In the genomic region with DNA sequence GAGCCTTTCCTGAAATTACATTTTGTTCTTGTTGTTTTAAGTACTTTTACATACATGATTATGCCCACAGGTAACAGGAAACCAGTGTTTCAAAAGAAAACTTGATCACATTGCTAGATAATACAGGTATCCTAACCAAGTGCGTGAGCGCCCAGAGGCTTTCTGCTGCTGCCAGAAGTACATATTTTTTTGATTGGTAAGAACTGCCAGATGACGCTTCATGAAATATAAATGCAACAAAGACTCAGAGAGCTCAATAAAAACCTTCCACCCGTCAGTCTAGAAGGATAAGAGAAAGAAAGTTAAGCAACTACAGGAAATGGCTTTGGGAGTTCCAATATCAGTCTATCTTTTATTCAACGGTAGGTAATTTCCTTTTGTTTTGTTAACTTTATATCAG, we compare ENCODE assay signal across 19 cellular contexts. TPM values are rescaled to one million over a fixed set of nuclear protein-coding genes. Genes with fewer than 3 reads are reported as not detected.
DNase-seq lines count a peak whose midpoint lies in the region; ATAC-seq and TF ChIP-seq lines count a peak whose summit lies in the region.
"Had no signal": no experiment of that assay in that cellular context is flagged by ENCODE, and none has a peak within 500 bp of the region (broad histone marks: within the 10 kb centered on the region; RNA-seq: fewer than 3 reads in every experiment).

EPGN (plus strand) TSS at position 256 of the 400 bp plus-strand sequence; CDS start at position 320, 64 bp downstream.

- H3K9me3 ChIP-seq in A673 (ENCODE audit: low read depth, low read length, poor library complexity, severe bottlenecking), result no peaks in the 10 kb centered on the region
- H3K9me3 ChIP-seq in CD8-positive, alpha-beta T cell (ENCODE audit: low read length), result no peaks in the 10 kb centered on the region
- H3K9me3 ChIP-seq in tibial artery, result no peaks in the 10 kb centered on the region
- H3K9me3 ChIP-seq: BLaER1 treated with 17β-estradiol and CSF1 and Interleukin-3, amounts not matched to agents 10 nM and 100 nM; tibial nerve had no signal

- CTCF ChIA-PET in A673 (lab: Charles Lee), result no interaction called here
- CTCF ChIA-PET in CD8-positive, alpha-beta T cell (lab: Charles Lee), result interaction anchor here (0.6 to 2.3 kb wide), 3 partner anchors 78 to 310 kb away, joined by 3 to 7 read pairs (median 6); no protein-coding TSS in a partner anchor

- H3K4me1 Mint-ChIP-seq in CD8-positive, alpha-beta T cell (ENCODE audit: low read depth), result peaks cover 11% of the 10 kb centered on the region
- peaks cover 15% of the 10 kb centered on the region for H3K4me1 Mint-ChIP-seq in T-helper 2 cell treated with Interferon-gamma antibody and Interleukin-4, amounts not matched to agents 5 μg/mL and 100 μg/mL, for 36 hours (ENCODE audit: low read depth)

- peak; percentile 58 for ATAC-seq in CD8-positive, alpha-beta T cell
- ATAC-seq in HG02884 (IDR thresholded peaks at IDR 0.05; ENCODE audit: unreplicated experiment), result no peak
- ATAC-seq: left ventricle myocardium superior, natural killer cell, Right ventricle myocardium inferior had no signal

- DNase-seq in A673 (ENCODE audit: low spot score) (peak; percentile 19), foreskin fibroblast (peak; percentile 16 to 56), midbrain (lab: John Stamatoyannopoulos, UW) (no peak), medulla oblongata (ENCODE audit: extremely low spot score) (no peak), tibial artery (no peak)
- peak in 1 of 7 experiments; percentile 23 for DNase-seq in CD8-positive, alpha-beta T cell
- no peak for DNase-seq in T-helper 2 cell treated with Interferon-gamma antibody and Interleukin-4, amounts not matched to agents 5 μg/mL and 100 μg/mL, for 36 hours (ENCODE audit: low spot score)
- DNase-seq: activated T-cell treated with anti-CD3 and anti-CD28 coated beads, Interleukin-2, amount 50 U/mL, for 24 hours; DMS79; left ventricle myocardium superior; natural killer cell; NCI-H1930; T-helper 9 cell had no signal

- H3K27ac Mint-ChIP-seq in CD8-positive, alpha-beta T cell, result peak within 1 kb of the TSS; percentile 46
- peak within 1 kb of the TSS; percentile 56 for H3K27ac Mint-ChIP-seq in T-helper 2 cell treated with Interferon-gamma antibody and Interleukin-4, amounts not matched to agents 5 μg/mL and 100 μg/mL, for 36 hours
- H3K27ac Mint-ChIP-seq: activated T-cell treated with anti-CD3 and anti-CD28 coated beads, Interleukin-2, amount 50 U/mL, for 24 hours; dendritic cell treated with granulocyte-macrophage colony-stimulating factor and Interleukin-4, amounts not matched to agents 40 ng/mL and 50 ng/mL, for 4 days; natural killer cell had no signal

- H3K36me3 ChIP-seq in A673 (ENCODE audit: insufficient read depth, low read length, poor library complexity, severe bottlenecking) (no peaks in the 10 kb centered on the region), tibial artery (no peaks in the 10 kb centered on the region)
- H3K36me3 ChIP-seq in CD8-positive, alpha-beta T cell (ENCODE audit: insufficient read depth, low read length), result no peaks in the 10 kb centered on the region
- H3K36me3 ChIP-seq: BLaER1 treated with 17β-estradiol and CSF1 and Interleukin-3, amounts not matched to agents 10 nM and 100 nM; tibial nerve had no signal

- no peaks in the 10 kb centered on the region for H3K27me3 Mint-ChIP-seq in CD8-positive, alpha-beta T cell (ENCODE audit: low read depth)
- H3K27me3 Mint-ChIP-seq in T-helper 2 cell treated with Interferon-gamma antibody and Interleukin-4, amounts not matched to agents 5 μg/mL and 100 μg/mL, for 36 hours (ENCODE audit: low read depth), result no peaks in the 10 kb centered on the region
- H3K27me3 Mint-ChIP-seq: activated T-cell treated with anti-CD3 and anti-CD28 coated beads, Interleukin-2, amount 50 U/mL, for 24 hours; dendritic cell treated with granulocyte-macrophage colony-stimulating factor and Interleukin-4, amounts not matched to agents 40 ng/mL and 50 ng/mL, for 4 days had no signal

- BruUV-seq in A673 (replicated peaks; lab: Mats Ljungman, UMichigan), result no TSS peak

- no peaks in the 10 kb centered on the region for H3K9me3 Mint-ChIP-seq in CD8-positive, alpha-beta T cell
- H3K9me3 Mint-ChIP-seq in T-helper 2 cell treated with Interferon-gamma antibody and Interleukin-4, amounts not matched to agents 5 μg/mL and 100 μg/mL, for 36 hours, result no peaks in the 10 kb centered on the region
- H3K9me3 Mint-ChIP-seq: activated T-cell treated with anti-CD3 and anti-CD28 coated beads, Interleukin-2, amount 50 U/mL, for 24 hours; dendritic cell treated with granulocyte-macrophage colony-stimulating factor and Interleukin-4, amounts not matched to agents 40 ng/mL and 50 ng/mL, for 4 days; natural killer cell had no signal

- no peak for TF ChIP-seq CTCF in A673 (conservative IDR thresholded peaks at IDR 0.05; ENCODE audit: low read depth, low read length)
- TF ChIP-seq CTCF in CD8-positive, alpha-beta T cell (IDR thresholded peaks at IDR 0.05), result no peak
- TF ChIP-seq CTCF in foreskin fibroblast (IDR thresholded peaks at IDR 0.05; ENCODE audit: low read depth, low read length), result no peak
- TF ChIP-seq CTCF in tibial artery (IDR thresholded peaks at IDR 0.05), result no peak

- no peaks in the 10 kb centered on the region for H3K27me3 ChIP-seq in A673 (replicated peaks; ENCODE audit: insufficient read depth, low read depth, low read length, poor library complexity)
- no peaks in the 10 kb centered on the region for H3K27me3 ChIP-seq in CD8-positive, alpha-beta T cell (ENCODE audit: insufficient read depth, low read length)
- no peaks in the 10 kb centered on the region for H3K27me3 ChIP-seq in tibial artery
- H3K27me3 ChIP-seq: BLaER1 treated with 17β-estradiol and CSF1 and Interleukin-3, amounts not matched to agents 10 nM and 100 nM; tibial nerve had no signal

- no peaks in the 10 kb centered on the region for H3K36me3 Mint-ChIP-seq in CD8-positive, alpha-beta T cell
- no peaks in the 10 kb centered on the region for H3K36me3 Mint-ChIP-seq in T-helper 2 cell treated with Interferon-gamma antibody and Interleukin-4, amounts not matched to agents 5 μg/mL and 100 μg/mL, for 36 hours (ENCODE audit: low read depth)
- H3K36me3 Mint-ChIP-seq: natural killer cell had no signal

- H3K4me3 ChIP-seq in A673 (ENCODE audit: low read depth, low read length, poor library complexity, severe bottlenecking), result no peak within 1 kb of the TSS
- no peak within 1 kb of the TSS for H3K4me3 ChIP-seq in CD8-positive, alpha-beta T cell (ENCODE audit: low read depth, low read length)
- H3K4me3 ChIP-seq in foreskin fibroblast (ENCODE audit: low read depth in 1 of 2, low read length in 2 of 2), result no peak within 1 kb of the TSS
- H3K4me3 ChIP-seq in tibial artery, result no peak within 1 kb of the TSS
- H3K4me3 ChIP-seq: BLaER1 treated with 17β-estradiol and CSF1 and Interleukin-3, amounts not matched to agents 10 nM and 100 nM; tibial nerve had no signal

- H3K4me1 ChIP-seq in A673 (ENCODE audit: insufficient read depth, low read length, poor library complexity, severe bottlenecking), result peaks cover 19% of the 10 kb centered on the region
- H3K4me1 ChIP-seq in CD8-positive, alpha-beta T cell (ENCODE audit: insufficient read depth, low read length), result peaks cover 4% of the 10 kb centered on the region
- H3K4me1 ChIP-seq in tibial artery, result no peaks in the 10 kb centered on the region
- H3K4me1 ChIP-seq: tibial nerve had no signal

- H3K4me3 Mint-ChIP-seq in CD8-positive, alpha-beta T cell, result peak within 1 kb of the TSS; percentile 9
- H3K4me3 Mint-ChIP-seq in T-helper 2 cell treated with Interferon-gamma antibody and Interleukin-4, amounts not matched to agents 5 μg/mL and 100 μg/mL, for 36 hours, result peak within 1 kb of the TSS; percentile 54
- H3K4me3 Mint-ChIP-seq: activated T-cell treated with anti-CD3 and anti-CD28 coated beads, Interleukin-2, amount 50 U/mL, for 24 hours; dendritic cell treated with granulocyte-macrophage colony-stimulating factor and Interleukin-4, amounts not matched to agents 40 ng/mL and 50 ng/mL, for 4 days; natural killer cell had no signal

- POLR2A ChIA-PET in A673 (lab: Charles Lee; ENCODE audit: low non-redundant PET), result no interaction called here
- POLR2A ChIA-PET in CD8-positive, alpha-beta T cell (lab: Charles Lee), result no interaction called here

- H3K27ac ChIP-seq in A673 (ENCODE audit: low read depth, low read length, poor library complexity, severe bottlenecking) (no peak within 1 kb of the TSS), tibial artery (no peak within 1 kb of the TSS)
- no peak within 1 kb of the TSS for H3K27ac ChIP-seq in CD8-positive, alpha-beta T cell (ENCODE audit: low read depth, low read length)
- H3K27ac ChIP-seq: BLaER1 treated with 17β-estradiol and CSF1 and Interleukin-3, amounts not matched to agents 10 nM and 100 nM; tibial nerve had no signal

- intact Hi-C loops in A673 (cut with micrococcal nuclease; ENCODE audit: unreplicated experiment), result no loop called here
- intact Hi-C loops in CD8-positive, alpha-beta T cell (cut with DNase I, micrococcal nuclease), result no loop called here
- intact Hi-C loops in tibial artery (cut with DNase I; ENCODE audit: low total_unique reads), result no loop called here

RNA-seq across cellular contexts. Expression of gene EPGN, which starts in this region (rescaled TPM):
- not detected in 2 replicates for total RNA-seq in A673 (2021)
- not detected for total RNA-seq in CD8-positive, alpha-beta T cell
- total RNA-seq: HT-29, natural killer cell had no signal

Comparison
In these comparisons a context has a peak if more than half of its experiments do, and no peak if none do; other contexts are left out.
1. Peak in DNase-seq in A673; RNA of the gene not detected or under 1 TPM.
2. Peak in ATAC-seq in CD8-positive, alpha-beta T cell; RNA of the gene not detected or under 1 TPM.
3. DNase-seq: peak in foreskin fibroblast (2 of 2); none in T-helper 2 cell treated with Interferon-gamma antibody and Interleukin-4, amounts not matched to agents 5 μg/mL and 100 μg/mL, for 36 hours (single experiment), midbrain (single experiment), medulla oblongata (single experiment) and tibial artery (0 of 2).